In the genomic region with DNA sequence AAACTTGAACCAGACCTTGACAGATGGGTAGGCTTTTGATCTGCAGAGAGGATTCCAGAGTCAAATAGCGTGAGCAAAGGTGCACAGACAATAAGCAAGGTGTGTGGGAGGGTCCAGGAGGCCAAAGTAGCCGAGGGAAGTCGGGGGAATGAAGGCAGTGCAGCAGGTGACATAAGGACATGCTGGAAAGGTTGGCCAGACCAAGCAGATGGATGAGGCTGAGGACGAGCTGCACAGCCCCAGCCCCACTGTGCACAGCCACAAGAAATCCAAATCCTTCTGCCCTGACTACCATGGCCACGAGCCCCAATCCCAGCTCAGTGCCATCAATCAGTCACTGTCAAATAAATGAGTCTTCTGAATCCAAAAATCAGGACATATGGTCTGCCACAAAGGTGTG, we compare ENCODE assay signal across 17 cellular contexts. TPM values are rescaled to one million over a fixed set of nuclear protein-coding genes. Genes with fewer than 3 reads are reported as not detected.
A peak's percentile ranks its signal among the peaks of the same experiment; 100 is the strongest.
DNase-seq lines count a peak whose midpoint lies in the region; ATAC-seq, FAIRE-seq and TF ChIP-seq lines count a peak whose summit lies in the region.
"Had no signal": no experiment of that assay in that cellular context is flagged by ENCODE, and none has a peak within 500 bp of the region (broad histone marks: within the 10 kb centered on the region; RNA-seq: fewer than 3 reads in every experiment).

No MANE protein-coding gene starts in this region.

- H3F3A ChIP-seq in SK-N-SH (replicated peaks; ENCODE audit: insufficient read depth) = no peaks in the 10 kb centered on the region

- ATAC-seq in HepG2 (no peak; the same call in 2 of the 3 replicates), right lobe of liver (no peak), GM19395 (IDR thresholded peaks at IDR 0.05; ENCODE audit: unreplicated experiment) (no peak)
- ATAC-seq: CD8-positive, alpha-beta T cell had no signal

- BruUV-seq in HepG2 (replicated peaks; lab: Mats Ljungman, UMichigan) (no TSS peak), MCF 10A (replicated peaks; lab: Mats Ljungman, UMichigan) (no TSS peak)

- H3K4me1 ChIP-seq in HepG2 (ENCODE audit: insufficient read depth, low read length) (peaks cover 19% of the 10 kb centered on the region), right lobe of liver (peaks cover 0 to 75% (median 35%) of the 10 kb centered on the region in 4 donors), SK-N-SH (ENCODE audit: control insufficient read depth in 1 of 2, insufficient read depth in 2 of 2, low read depth in 1 of 2, low read length in 1 of 2) (peaks cover 18% of the 10 kb centered on the region in 2 experiments; a peak in 3 of 4 replicates)

- H3K36me3 ChIP-seq in HepG2 (replicated peaks in 1 of 2; ENCODE audit: control insufficient read depth in 1 of 2, insufficient read depth in 2 of 2, low read length in 2 of 2) (no peaks in the 10 kb centered on the region), right lobe of liver (no peaks in the 10 kb centered on the region), WERI-Rb-1 (peaks cover 20% of the 10 kb centered on the region), SK-N-SH (replicated peaks in 1 of 2; ENCODE audit: control insufficient read depth in 1 of 2, insufficient read depth in 2 of 2, low read length in 1 of 2) (no peaks in the 10 kb centered on the region)
- H3K36me3 ChIP-seq: SJCRH30 had no signal

- POLR2A ChIA-PET in HepG2 (lab: Yijun Ruan, JAX) = no interaction called here
- POLR2A ChIA-PET in SK-N-SH (lab: Yijun Ruan, JAX) = no interaction called here
- POLR2A ChIA-PET in MCF 10A (lab: Yijun Ruan, JAX) = interaction anchor here (0.6 kb wide), 1 partner anchor 99 kb away, joined by 3 read pairs; no protein-coding TSS in a partner anchor

- WGBS in HepG2 (ENCODE audit: low lambda C conversion rate) = 7% methylated on average over 4 of the region's 5 CpGs
- WGBS in right lobe of liver (ENCODE audit: insufficient coverage, low coverage, low lambda C conversion rate, missing lambda C conversion rate) = 41% methylated on average over 5 of the region's 5 CpGs
- 81% methylated on average over 4 of the region's 5 CpGs for WGBS in SK-N-SH (ENCODE audit: low lambda C conversion rate)

- no peak overlapping the region for H3K27ac Mint-ChIP-seq in MCF 10A (ENCODE audit: low read depth, unreplicated experiment)
- H3K27ac Mint-ChIP-seq: CD8-positive, alpha-beta T cell; HFFc6 had no signal

- H3K9me3 ChIP-seq in HepG2 (ENCODE audit: low read length) = no peaks in the 10 kb centered on the region
- no peaks in the 10 kb centered on the region for H3K9me3 ChIP-seq in right lobe of liver
- H3K9me3 ChIP-seq in WERI-Rb-1 (ENCODE audit: severe bottlenecking) = no peaks in the 10 kb centered on the region
- no peaks in the 10 kb centered on the region for H3K9me3 ChIP-seq in SK-N-SH
- H3K9me3 ChIP-seq: SJCRH30 had no signal

- no peaks in the 10 kb centered on the region for H3K9me3 Mint-ChIP-seq in MCF 10A (ENCODE audit: unreplicated experiment)
- H3K9me3 Mint-ChIP-seq: CD8-positive, alpha-beta T cell; HFFc6 had no signal

- H3K9me2 ChIP-seq in SK-N-SH = no peaks in the 10 kb centered on the region

- H3K79me2 ChIP-seq in HepG2 (ENCODE audit: insufficient read depth, low read length) (no peaks in the 10 kb centered on the region), SK-N-SH (ENCODE audit: insufficient read depth) (peaks cover 73% of the 10 kb centered on the region)

- no peaks in the 10 kb centered on the region for H3K36me3 Mint-ChIP-seq in MCF 10A (ENCODE audit: insufficient read depth, unreplicated experiment)
- H3K36me3 Mint-ChIP-seq: CD8-positive, alpha-beta T cell had no signal

- H3K4me1 Mint-ChIP-seq in MCF 10A (ENCODE audit: insufficient read depth, unreplicated experiment) = peaks cover 8% of the 10 kb centered on the region

- H2AFZ ChIP-seq in HepG2 (ENCODE audit: low read length) (no peak overlapping the region), SK-N-SH (ENCODE audit: low read depth) (no peak overlapping the region)
- H2AFZ ChIP-seq: PC-9 had no signal

- CTCF ChIA-PET in HepG2 (lab: Yijun Ruan, JAX; ENCODE audit: low intra/inter-chr PET ratio, low total read pairs) (no interaction called here), SK-N-SH (lab: Yijun Ruan, JAX) (no interaction called here), MCF 10A (lab: Yijun Ruan, JAX) (interaction anchor here (1.8 kb wide), 1 partner anchor 53 kb away, joined by 4 read pairs; no protein-coding TSS in a partner anchor)

- FAIRE-seq in HepG2 (lab: Jason Lieb, UNC) = no peak
- FAIRE-seq: GM12892 had no signal

- peaks cover 1 to 20% of the 10 kb centered on the region in 2 experiments for H3K27me3 ChIP-seq in HepG2 (ENCODE audit: control insufficient read depth in 1 of 2, insufficient read depth in 2 of 2, low read length in 2 of 2)
- H3K27me3 ChIP-seq in right lobe of liver = no peaks in the 10 kb centered on the region
- H3K27me3 ChIP-seq in WERI-Rb-1 (ENCODE audit: insufficient read depth, low read depth, severe bottlenecking) = no peaks in the 10 kb centered on the region
- no peaks in the 10 kb centered on the region for H3K27me3 ChIP-seq in SK-N-SH (ENCODE audit: insufficient read depth)
- H3K27me3 ChIP-seq: SJCRH30 had no signal

- TF ChIP-seq EP300 in HepG2 (IDR thresholded peaks at IDR 0.05; ENCODE audit: low read depth in 2 of 2, low read length in 2 of 2) = no peak
- TF ChIP-seq EP300 in HepG2 (CRISPR knock-in tag; IDR thresholded peaks at IDR 0.05; ENCODE audit: borderline replicate concordance) = no peak
- no peak for TF ChIP-seq EP300 in SK-N-SH (IDR thresholded peaks at IDR 0.05; ENCODE audit: borderline replicate concordance in 1 of 2, low read depth in 1 of 2, low read length in 1 of 2)

- in situ Hi-C loops in HepG2 (cut with HindIII; ENCODE audit: extremely low pct_ligation_motif_present, low pct_unique_long_range_greater_than_20kb) = no loop called here

- no peak overlapping the region for H3K4me3 ChIP-seq in HepG2 (replicated peaks in 1 of 3; ENCODE audit: insufficient read depth in 1 of 3, low read depth in 2 of 3, low read length in 3 of 3)
- H3K4me3 ChIP-seq in right lobe of liver = no peak overlapping the region
- H3K4me3 ChIP-seq in WERI-Rb-1 (ENCODE audit: low read depth, low read length) = peak overlapping the region; percentile 78; the same call in 1 of the 2 replicates
- no peak overlapping the region for H3K4me3 ChIP-seq in SK-N-SH (ENCODE audit: low read depth in 2 of 2, low read length in 1 of 2)
- H3K4me3 ChIP-seq: PC-9, SJCRH30 had no signal

- H3K27ac ChIP-seq in HepG2 (ENCODE audit: extremely low read length, insufficient read depth, low read length) = no peak overlapping the region
- peak overlapping the region in 1 of 3 donors; percentile 37 for H3K27ac ChIP-seq in right lobe of liver
- H3K27ac ChIP-seq in WERI-Rb-1 = peak overlapping the region; percentile 100
- H3K27ac ChIP-seq in SK-N-SH (ENCODE audit: low read depth in 2 of 2, low read length in 1 of 2) = no peak overlapping the region
- H3K27ac ChIP-seq: PC-9, SJCRH30 had no signal

- TF ChIP-seq CTCF in HepG2 (CRISPR knock-in tag; IDR thresholded peaks at IDR 0.05) (no peak), right lobe of liver (IDR thresholded peaks at IDR 0.05) (no peak), WERI-Rb-1 (IDR thresholded peaks at IDR 0.05; ENCODE audit: low read depth, low read length) (no peak), SK-N-SH (IDR thresholded peaks at IDR 0.05) (no peak), MCF 10A (IDR thresholded peaks at IDR 0.05; ENCODE audit: unreplicated experiment) (no peak)

- TF ChIP-seq RAD21 in HepG2 (CRISPR knock-in tag; IDR thresholded peaks at IDR 0.05) (no peak), SK-N-SH (IDR thresholded peaks at IDR 0.05; ENCODE audit: low read length) (no peak)

- peak; percentile 15 for DNase-seq in HepG2 (ENCODE audit: low spot score)
- no peak for DNase-seq in right lobe of liver
- DNase-seq in WERI-Rb-1 = peak; percentile 97
- DNase-seq in myocyte (ENCODE audit: low read depth) = peak; percentile 37
- DNase-seq in SK-N-SH = no peak
- no peak for DNase-seq in MCF 10A (ENCODE audit: unreplicated experiment)
- no peak for DNase-seq in inferior parietal cortex (ENCODE audit: extremely low spot score)
- DNase-seq: CD8-positive, alpha-beta T cell; HFFc6; IMR-90; Kasumi-1; NCI-H2029 treated with DMSO at 0.1 percent for 48 hours; NCI-H774; PC-9; SJCRH30 had no signal

- H3K4me2 ChIP-seq in HepG2 (ENCODE audit: low read depth, low read length) (no peak overlapping the region), SK-N-SH (no peak overlapping the region)
- H3K4me2 ChIP-seq: PC-9 had no signal

- TF ChIP-seq POLR2A in HepG2 (IDR thresholded peaks at IDR 0.05; ENCODE audit: insufficient read depth in 1 of 2, low read depth in 2 of 2, low read length in 2 of 2) (no peak), right lobe of liver (IDR thresholded peaks at IDR 0.05) (no peak)

- H3K9ac ChIP-seq in HepG2 (ENCODE audit: insufficient read depth, low read depth, low read length) (no peak overlapping the region), SK-N-SH (no peak overlapping the region)

- H3K27me3 Mint-ChIP-seq in MCF 10A (ENCODE audit: insufficient read depth, unreplicated experiment) = no peaks in the 10 kb centered on the region

- no peaks in the 10 kb centered on the region for H4K20me1 ChIP-seq in HepG2 (ENCODE audit: insufficient read depth, low read length)
- no peaks in the 10 kb centered on the region for H4K20me1 ChIP-seq in SK-N-SH (ENCODE audit: insufficient read depth)

- no peak overlapping the region for H3K4me3 Mint-ChIP-seq in MCF 10A (ENCODE audit: unreplicated experiment)
- H3K4me3 Mint-ChIP-seq: CD8-positive, alpha-beta T cell; HFFc6 had no signal

- intact Hi-C loops in HepG2 (cut with micrococcal nuclease; ENCODE audit: unreplicated experiment) = no loop called here
- intact Hi-C loops in right lobe of liver (cut with DNase I) = no loop called here
- intact Hi-C loops in MCF 10A (cut with micrococcal nuclease) = no loop called here

RNA-seq across cellular contexts. Expression of gene TTC7B, which starts 5.4 kb away (rescaled TPM):
- total RNA-seq in HepG2 (2016; rRNA removed; fragmentation: Illumina TruSeq; extraction: Trizol) (1.3 and 2.4 TPM in 2 replicates), right lobe of liver (10 to 100 TPM; 18.4 to 56.1 (median 37.5) TPM), myocyte (40.6 and 42.1 TPM in 2 replicates), MCF 10A (2022) (31.1 and 52.8 TPM in 2 replicates)
- 2.6 and 3.2 TPM in 2 replicates for total RNA-seq in HepG2 (2016; cell fraction: cytosol; rRNA removed; fragmentation: Illumina TruSeq; extraction: Trizol; ENCODE audit: low read depth)
- total RNA-seq in HepG2 (2016; cell fraction: insoluble cytoplasmic fraction; rRNA removed; fragmentation: Illumina TruSeq; extraction: Trizol) = 2.0 TPM in 2 replicates
- 7.9 and 8.4 TPM in 2 replicates for total RNA-seq in HepG2 (2016; cell fraction: membrane; rRNA removed; fragmentation: Illumina TruSeq; extraction: Trizol)
- total RNA-seq in HepG2 (2016; cell fraction: nucleus; rRNA removed; fragmentation: Illumina TruSeq; extraction: Trizol) = 1.1 and 2.2 TPM in 2 replicates
- polyA plus RNA-seq in HepG2 (2011; rRNA removed) (3.2 and 4.5 TPM in 2 replicates), SK-N-SH (2012; rRNA removed) (42.5 and 43.1 TPM in 2 replicates)
- polyA plus RNA-seq in HepG2 (2011; cell fraction: cytosol; rRNA removed) = 2.5 and 3.9 TPM in 2 replicates
- polyA plus RNA-seq in HepG2 (2011; cell fraction: nucleus; rRNA removed) = 2.6 and 2.8 TPM in 2 replicates
- polyA plus RNA-seq in HepG2 (2012) = 3.0 and 5.4 TPM in 2 replicates
- 4.6 and 7.5 TPM in 2 replicates for polyA plus RNA-seq in HepG2 (2016; cell fraction: cytosol; fragmentation: Illumina TruSeq; extraction: Trizol; ENCODE audit: low read depth)
- 3.9 and 4.3 TPM in 2 replicates for polyA plus RNA-seq in HepG2 (2016; cell fraction: insoluble cytoplasmic fraction; fragmentation: Illumina TruSeq; extraction: Trizol; ENCODE audit: low read depth)
- polyA plus RNA-seq in HepG2 (2016; cell fraction: membrane; fragmentation: Illumina TruSeq; extraction: Trizol; ENCODE audit: low read depth) = 8.4 and 12.0 TPM in 2 replicates
- 3.6 and 5.4 TPM in 2 replicates for polyA plus RNA-seq in HepG2 (2016; cell fraction: nucleus; fragmentation: Illumina TruSeq; extraction: Trizol; ENCODE audit: insufficient read depth, low read depth)
- polyA minus RNA-seq in HepG2 (2011; rRNA and poly(A)+ RNA removed; ENCODE audit: low replicate concordance) = 6.2 and 22.2 TPM in 2 replicates
- polyA minus RNA-seq in HepG2 (2011; cell fraction: cytosol; rRNA and poly(A)+ RNA removed) = 4.2 and 9.8 TPM in 2 replicates
- polyA minus RNA-seq in HepG2 (2011; cell fraction: nucleus; rRNA and poly(A)+ RNA removed) = 1.8 and 3.2 TPM in 2 replicates
- polyA plus RNA-seq in myocyte (2012) = 32.9 TPM
- polyA plus RNA-seq in SK-N-SH (2012; cell fraction: cytosol; rRNA removed) = 36.2 and 41.2 TPM in 2 replicates
- polyA plus RNA-seq in SK-N-SH (2012; cell fraction: nucleus; rRNA removed) = 32.3 and 42.8 TPM in 2 replicates

Comparison
In these comparisons a context has a peak if more than half of its experiments do, and no peak if none do; other contexts are left out.
1. DNase-seq: peak in HepG2 (single experiment), WERI-Rb-1 (single experiment) and myocyte (single experiment); none in right lobe of liver (0 of 3), SK-N-SH (single experiment), MCF 10A (single experiment) and inferior parietal cortex (single experiment).